Comparison of ENCODE assay signal across 18 cellular contexts in the genomic region with DNA sequence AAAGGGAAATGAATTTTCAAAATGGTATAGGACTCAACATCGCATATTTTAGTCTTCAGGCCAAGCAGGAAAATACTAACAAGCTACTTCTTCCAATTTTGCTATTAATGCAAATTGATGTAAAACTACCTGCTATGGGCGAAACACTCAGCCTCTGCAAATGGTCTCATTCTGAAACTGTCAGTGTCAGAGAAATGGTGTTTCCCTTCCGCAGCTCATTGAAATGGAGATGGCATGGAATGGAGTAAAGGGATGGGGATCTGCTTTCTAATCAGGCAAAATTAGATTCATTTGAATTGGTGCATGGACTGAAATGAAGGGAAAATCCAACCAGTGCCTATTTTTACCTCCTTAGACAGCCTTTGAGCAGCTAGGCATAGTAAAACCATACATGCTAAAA.
"Had no signal": no experiment of that assay in that cellular context is flagged by ENCODE, and none has a peak within 500 bp of the region (broad histone marks: within the 10 kb centered on the region; RNA-seq: fewer than 3 reads in every experiment).

No MANE protein-coding gene starts in this region.

- H3K36me3 ChIP-seq: cardiac muscle cell, right atrium auricular region, stomach, thyroid gland, vagina had no signal

- H3K27ac ChIP-seq: cardiac muscle cell, right atrium auricular region, skin epidermis, stomach, thyroid gland, vagina had no signal

- DNase-seq: activated CD4-positive, alpha-beta T cell treated with anti-CD3 and anti-CD28 coated beads, Interleukin-2, amount 10 ng/mL, durations not matched to agents 24 days and 14 days; activated CD8-positive, alpha-beta memory T cell treated with anti-CD3 and anti-CD28 coated beads for 24 hours; activated naive CD4-positive, alpha-beta T cell treated with anti-CD3 and anti-CD28 coated beads for 36 hours; effector CD4-positive, alpha-beta T cell; foreskin melanocyte; head of caudate nucleus; natural killer cell; nucleus accumbens; stimulated activated CD4-positive, alpha-beta T cell treated with anti-CD3 and anti-CD28 coated beads, Interleukin-4, amount 100 ng/mL, for 4 hours; stomach; thyroid gland had no signal

- H3K27me3 Mint-ChIP-seq: activated CD4-positive, alpha-beta T cell treated with anti-CD3 and anti-CD28 coated beads, Interleukin-2, amount 10 ng/mL, durations not matched to agents 24 days and 14 days; activated T-helper 17 cell treated with anti-CD3 and anti-CD28 coated beads, Interleukin-2, amount 50 U/mL, for 72 hours had no signal

- H3K27ac Mint-ChIP-seq: activated CD4-positive, alpha-beta T cell treated with anti-CD3 and anti-CD28 coated beads, Interleukin-2, amount 10 ng/mL, durations not matched to agents 24 days and 14 days; activated naive CD4-positive, alpha-beta T cell treated with anti-CD3 and anti-CD28 coated beads for 36 hours; activated T-helper 17 cell treated with anti-CD3 and anti-CD28 coated beads, Interleukin-2, amount 50 U/mL, for 72 hours; natural killer cell; WTC11 had no signal

- ATAC-seq: activated T-helper 17 cell treated with anti-CD3 and anti-CD28 coated beads, Interleukin-2, amount 50 U/mL, for 72 hours; natural killer cell; WTC11 had no signal

- H3K9me3 ChIP-seq: right atrium auricular region, stomach, thyroid gland, vagina had no signal

- H3K36me3 Mint-ChIP-seq: natural killer cell, WTC11 had no signal

- H3K4me1 Mint-ChIP-seq: activated T-helper 17 cell treated with anti-CD3 and anti-CD28 coated beads, Interleukin-2, amount 50 U/mL, for 72 hours; natural killer cell had no signal

- H3K4me3 ChIP-seq: cardiac muscle cell, right atrium auricular region, skin epidermis, stomach, thyroid gland, vagina had no signal

- H3K27me3 ChIP-seq: cardiac muscle cell, right atrium auricular region, stomach, thyroid gland, vagina had no signal

- H3K4me3 Mint-ChIP-seq: activated CD4-positive, alpha-beta T cell treated with anti-CD3 and anti-CD28 coated beads, Interleukin-2, amount 10 ng/mL, durations not matched to agents 24 days and 14 days; activated naive CD4-positive, alpha-beta T cell treated with anti-CD3 and anti-CD28 coated beads for 36 hours; activated T-helper 17 cell treated with anti-CD3 and anti-CD28 coated beads, Interleukin-2, amount 50 U/mL, for 72 hours; natural killer cell; WTC11 had no signal

- H3K9me3 Mint-ChIP-seq: activated CD4-positive, alpha-beta T cell treated with anti-CD3 and anti-CD28 coated beads, Interleukin-2, amount 10 ng/mL, durations not matched to agents 24 days and 14 days; activated naive CD4-positive, alpha-beta T cell treated with anti-CD3 and anti-CD28 coated beads for 36 hours; activated T-helper 17 cell treated with anti-CD3 and anti-CD28 coated beads, Interleukin-2, amount 50 U/mL, for 72 hours; natural killer cell; WTC11 had no signal

- FAIRE-seq: colon had no signal

- H3K4me1 ChIP-seq: right atrium auricular region, vagina had no signal
